ENCODE assay signal across 19 cellular contexts in the genomic region with DNA sequence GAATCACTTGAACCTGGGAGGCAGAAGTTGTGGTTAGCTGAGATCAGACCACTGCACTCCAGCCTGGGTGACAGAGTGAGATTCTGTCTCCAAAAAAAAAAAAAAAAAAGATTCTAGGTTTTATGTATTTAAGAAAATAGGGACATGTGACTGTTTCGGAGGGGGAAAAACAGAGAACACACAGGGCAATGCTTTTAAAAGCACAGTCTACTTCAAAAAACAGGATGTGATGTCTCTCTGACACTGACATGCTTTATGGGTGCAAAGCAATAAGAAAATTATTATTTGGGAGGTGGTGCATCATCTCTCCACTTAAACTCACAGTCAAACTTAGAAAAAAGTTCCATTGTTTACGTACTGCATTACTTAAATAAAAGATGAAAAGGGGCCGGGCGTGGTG. TPM values are rescaled to one million over a fixed set of nuclear protein-coding genes. Genes with fewer than 3 reads are reported as not detected.
DNase-seq lines count a peak whose midpoint lies in the region; ATAC-seq and TF ChIP-seq lines count a peak whose summit lies in the region.
"Had no signal": no experiment of that assay in that cellular context is flagged by ENCODE, and none has a peak within 500 bp of the region (broad histone marks: within the 10 kb centered on the region; RNA-seq: fewer than 3 reads in every experiment).

No MANE protein-coding gene starts in this region.

- H3K4me1 Mint-ChIP-seq in T-helper 2 cell treated with Interferon-gamma antibody and Interleukin-4, amounts not matched to agents 5 μg/mL and 100 μg/mL, for 36 hours (ENCODE audit: low read depth): peaks cover 5% of the 10 kb centered on the region
- H3K4me1 Mint-ChIP-seq in memory B cell: peaks cover 2% of the 10 kb centered on the region

- intact Hi-C loops in vagina (cut with DNase I): no loop called here

- CTCF ChIA-PET in HEK293T (lab: Yijun Ruan, JAX): no interaction called here

- no peaks in the 10 kb centered on the region for H3K9me3 Mint-ChIP-seq in T-helper 2 cell treated with Interferon-gamma antibody and Interleukin-4, amounts not matched to agents 5 μg/mL and 100 μg/mL, for 36 hours
- no peaks in the 10 kb centered on the region for H3K9me3 Mint-ChIP-seq in memory B cell
- H3K9me3 Mint-ChIP-seq: stimulated activated naive CD8-positive, alpha-beta T cell treated with anti-CD3 and anti-CD28 coated beads, Interleukin-15, amount 100 ng/mL, for 72 hours had no signal

- H3K27ac ChIP-seq in vagina (peak overlapping the region; percentile 12), caudate nucleus (ENCODE audit: low read depth, low read length) (no peak overlapping the region)
- H3K27ac ChIP-seq: cardiac muscle cell, hepatocyte, WERI-Rb-1 had no signal

- no peak for DNase-seq in T-helper 2 cell treated with Interferon-gamma antibody and Interleukin-4, amounts not matched to agents 5 μg/mL and 100 μg/mL, for 36 hours (ENCODE audit: low spot score)
- no peak for DNase-seq in T-helper 2 cell
- peak in 4 of 6 experiments; percentile 4 to 74 (median 67) for DNase-seq in stimulated activated naive CD4-positive, alpha-beta T cell (lab: John Stamatoyannopoulos, UW)
- DNase-seq in stimulated activated naive CD4-positive, alpha-beta T cell treated with Interleukin-2 at 50 U/mL for 16 hours (lab: John Stamatoyannopoulos, UW): no peak
- no peak for DNase-seq in memory B cell (ENCODE audit: low spot score in 2 of 2)
- DNase-seq in vagina (ENCODE audit: extremely low spot score in 2 of 2): no peak
- DNase-seq in caudate nucleus (lab: John Stamatoyannopoulos, UW): no peak
- no peak for DNase-seq in HEK293T (ENCODE audit: extremely low spot score)
- DNase-seq: esophagus squamous epithelium; foreskin melanocyte; NCI-H1417 treated with DMSO at 0.1 percent for 48 hours; NCI-H2081; NCI-H345; nucleus accumbens; RPMI8226; stimulated activated naive CD8-positive, alpha-beta T cell treated with anti-CD3 and anti-CD28 coated beads, Interleukin-15, amount 100 ng/mL, for 72 hours; WERI-Rb-1 had no signal

- ATAC-seq in memory B cell (ENCODE audit: low read depth): peak; percentile 45
- ATAC-seq: stimulated activated naive CD8-positive, alpha-beta T cell treated with anti-CD3 and anti-CD28 coated beads, Interleukin-15, amount 100 ng/mL, for 72 hours had no signal

- no peaks in the 10 kb centered on the region for H3K9me3 ChIP-seq in vagina
- H3K9me3 ChIP-seq: esophagus squamous epithelium had no signal

- H3K27me3 ChIP-seq in vagina: no peaks in the 10 kb centered on the region
- H3K27me3 ChIP-seq: cardiac muscle cell, esophagus squamous epithelium, hepatocyte had no signal

- no peaks in the 10 kb centered on the region for H3K36me3 ChIP-seq in vagina
- H3K36me3 ChIP-seq: cardiac muscle cell, WERI-Rb-1 had no signal

- H3K27ac Mint-ChIP-seq in T-helper 2 cell treated with Interferon-gamma antibody and Interleukin-4, amounts not matched to agents 5 μg/mL and 100 μg/mL, for 36 hours: peak overlapping the region; percentile 31
- H3K27ac Mint-ChIP-seq in memory B cell: no peak overlapping the region

- H3K36me3 Mint-ChIP-seq in T-helper 2 cell treated with Interferon-gamma antibody and Interleukin-4, amounts not matched to agents 5 μg/mL and 100 μg/mL, for 36 hours (ENCODE audit: low read depth): peaks cover 3% of the 10 kb centered on the region
- H3K36me3 Mint-ChIP-seq in memory B cell: no peaks in the 10 kb centered on the region

- H3K4me3 ChIP-seq in vagina: no peak overlapping the region
- H3K4me3 ChIP-seq: cardiac muscle cell, esophagus squamous epithelium, hepatocyte had no signal

- TF ChIP-seq POLR2A in vagina (IDR thresholded peaks at IDR 0.05): no peak

- POLR2A ChIA-PET in HEK293T (lab: Yijun Ruan, JAX): no interaction called here

- peaks cover 7% of the 10 kb centered on the region for H3K4me1 ChIP-seq in vagina

- no peak overlapping the region for H3K4me3 Mint-ChIP-seq in T-helper 2 cell treated with Interferon-gamma antibody and Interleukin-4, amounts not matched to agents 5 μg/mL and 100 μg/mL, for 36 hours
- no peak overlapping the region for H3K4me3 Mint-ChIP-seq in memory B cell
- H3K4me3 Mint-ChIP-seq: stimulated activated naive CD8-positive, alpha-beta T cell treated with anti-CD3 and anti-CD28 coated beads, Interleukin-15, amount 100 ng/mL, for 72 hours had no signal

- no peak for TF ChIP-seq CTCF in vagina (IDR thresholded peaks at IDR 0.05)

- no peaks in the 10 kb centered on the region for H3K27me3 Mint-ChIP-seq in T-helper 2 cell treated with Interferon-gamma antibody and Interleukin-4, amounts not matched to agents 5 μg/mL and 100 μg/mL, for 36 hours (ENCODE audit: low read depth)
- H3K27me3 Mint-ChIP-seq in memory B cell: no peaks in the 10 kb centered on the region
- H3K27me3 Mint-ChIP-seq: stimulated activated naive CD8-positive, alpha-beta T cell treated with anti-CD3 and anti-CD28 coated beads, Interleukin-15, amount 100 ng/mL, for 72 hours had no signal

TF ChIP-seq in HEK293T, 16 proteins besides CTCF, POLR2A, EP300 and RAD21:
- TF ChIP-seq FOXK2 (IDR thresholded peaks at IDR 0.05): no peak
- TF ChIP-seq SP1 (IDR thresholded peaks at IDR 0.05): no peak
- no peak for TF ChIP-seq NFRKB (IDR thresholded peaks at IDR 0.05)
- TF ChIP-seq BHLHE40 (IDR thresholded peaks at IDR 0.05; ENCODE audit: borderline replicate concordance): no peak
- no peak for TF ChIP-seq FOXM1 (IDR thresholded peaks at IDR 0.05; ENCODE audit: borderline replicate concordance)
- TF ChIP-seq CTBP1 (IDR thresholded peaks at IDR 0.05; ENCODE audit: borderline replicate concordance): no peak
- TF ChIP-seq SUZ12 (IDR thresholded peaks at IDR 0.05): no peak
- TF ChIP-seq ELF4 (IDR thresholded peaks at IDR 0.05): no peak
- no peak for TF ChIP-seq ZNF384 (IDR thresholded peaks at IDR 0.05)
- TF ChIP-seq LEF1 (IDR thresholded peaks at IDR 0.05; ENCODE audit: borderline replicate concordance): no peak

RNA-seq across cellular contexts. Expression of gene CLIP1, which starts 28.6 kb away (rescaled TPM):
- 135 TPM for total RNA-seq in vagina

Comparison
In these comparisons a context has a peak if more than half of its experiments do, and no peak if none do; other contexts are left out.
1. DNase-seq: peak in stimulated activated naive CD4-positive, alpha-beta T cell (4 of 6); none in T-helper 2 cell treated with Interferon-gamma antibody and Interleukin-4, amounts not matched to agents 5 μg/mL and 100 μg/mL, for 36 hours (single experiment), T-helper 2 cell (0 of 5), stimulated activated naive CD4-positive, alpha-beta T cell treated with Interleukin-2 at 50 U/mL for 16 hours (single experiment), memory B cell (0 of 2), vagina (0 of 2), caudate nucleus (0 of 61) and HEK293T (single experiment).